ENCODE assay signal across 1 cellular context in genomic region chr1:28572891-28573290, GRCh38. TPM values are rescaled to one million over a fixed set of nuclear protein-coding genes. Genes with fewer than 3 reads are reported as not detected.
"Had no signal": no experiment of that assay in that cellular context is flagged by ENCODE, and none has a peak within 500 bp of the region (broad histone marks: within the 10 kb centered on the region; RNA-seq: fewer than 3 reads in every experiment).

No MANE protein-coding gene starts in this region.

RNA-seq across cellular contexts. Expression of gene RAB42, which starts 19.2 kb away (rescaled TPM):
- total RNA-seq: activated T-helper 17 cell treated with anti-CD3 and anti-CD28 coated beads, Interleukin-2, amount 50 U/mL, for 72 hours had no signal
